1 cellular context compared by ENCODE assay signal in the genomic region with DNA sequence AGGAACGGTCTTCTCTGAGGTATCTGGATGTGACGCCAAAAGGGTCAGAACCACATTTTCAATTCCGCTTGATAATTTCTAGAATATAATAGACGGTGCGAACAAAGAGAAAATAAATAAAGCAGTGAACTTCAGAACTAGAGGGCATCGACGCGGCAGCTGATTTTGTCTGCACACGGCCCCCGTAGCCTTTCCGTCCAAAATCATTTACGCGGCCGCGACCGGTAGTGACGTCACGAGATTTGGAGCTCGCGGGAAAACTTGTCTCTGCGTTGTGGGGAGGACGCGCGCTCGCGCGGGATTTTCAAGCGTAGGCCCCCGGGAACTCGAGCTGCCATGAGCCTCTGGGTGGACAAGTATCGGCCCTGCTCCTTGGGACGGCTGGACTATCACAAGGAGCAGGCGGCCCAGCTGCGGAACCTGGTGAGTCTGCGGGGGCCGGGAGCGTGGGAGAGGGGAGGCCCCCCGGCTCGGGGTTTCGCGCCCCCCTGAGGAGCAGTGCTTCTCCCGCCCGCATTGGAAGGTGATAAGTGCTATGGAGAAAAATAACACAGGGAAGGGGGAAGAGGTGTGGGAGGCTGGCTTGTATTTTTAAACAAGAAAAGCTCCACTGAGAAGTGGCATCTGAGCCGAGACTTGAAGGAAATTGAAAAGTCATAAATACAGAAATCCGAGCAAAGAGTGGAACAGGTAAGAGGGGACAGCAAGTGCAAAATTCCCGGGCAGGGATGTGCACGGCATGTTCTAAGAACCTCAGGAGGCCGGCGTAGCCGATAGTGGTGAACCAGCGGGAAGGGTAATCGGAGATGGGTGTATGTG.
A peak's percentile ranks its signal among the peaks of the same experiment; 100 is the strongest.
TF ChIP-seq lines count a peak whose summit lies in the region.

A gene with protein sequence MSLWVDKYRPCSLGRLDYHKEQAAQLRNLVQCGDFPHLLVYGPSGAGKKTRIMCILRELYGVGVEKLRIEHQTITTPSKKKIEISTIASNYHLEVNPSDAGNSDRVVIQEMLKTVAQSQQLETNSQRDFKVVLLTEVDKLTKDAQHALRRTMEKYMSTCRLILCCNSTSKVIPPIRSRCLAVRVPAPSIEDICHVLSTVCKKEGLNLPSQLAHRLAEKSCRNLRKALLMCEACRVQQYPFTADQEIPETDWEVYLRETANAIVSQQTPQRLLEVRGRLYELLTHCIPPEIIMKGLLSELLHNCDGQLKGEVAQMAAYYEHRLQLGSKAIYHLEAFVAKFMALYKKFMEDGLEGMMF (plus strand): TSS at position 307 of the 819 bp plus-strand sequence. CDS start 30 bp downstream, at position 337.

TF ChIP-seq in K562, 482 proteins besides CTCF, POLR2A, EP300 and RAD21 (continued from another document and continues in another):
- TF ChIP-seq, protein P1, sequence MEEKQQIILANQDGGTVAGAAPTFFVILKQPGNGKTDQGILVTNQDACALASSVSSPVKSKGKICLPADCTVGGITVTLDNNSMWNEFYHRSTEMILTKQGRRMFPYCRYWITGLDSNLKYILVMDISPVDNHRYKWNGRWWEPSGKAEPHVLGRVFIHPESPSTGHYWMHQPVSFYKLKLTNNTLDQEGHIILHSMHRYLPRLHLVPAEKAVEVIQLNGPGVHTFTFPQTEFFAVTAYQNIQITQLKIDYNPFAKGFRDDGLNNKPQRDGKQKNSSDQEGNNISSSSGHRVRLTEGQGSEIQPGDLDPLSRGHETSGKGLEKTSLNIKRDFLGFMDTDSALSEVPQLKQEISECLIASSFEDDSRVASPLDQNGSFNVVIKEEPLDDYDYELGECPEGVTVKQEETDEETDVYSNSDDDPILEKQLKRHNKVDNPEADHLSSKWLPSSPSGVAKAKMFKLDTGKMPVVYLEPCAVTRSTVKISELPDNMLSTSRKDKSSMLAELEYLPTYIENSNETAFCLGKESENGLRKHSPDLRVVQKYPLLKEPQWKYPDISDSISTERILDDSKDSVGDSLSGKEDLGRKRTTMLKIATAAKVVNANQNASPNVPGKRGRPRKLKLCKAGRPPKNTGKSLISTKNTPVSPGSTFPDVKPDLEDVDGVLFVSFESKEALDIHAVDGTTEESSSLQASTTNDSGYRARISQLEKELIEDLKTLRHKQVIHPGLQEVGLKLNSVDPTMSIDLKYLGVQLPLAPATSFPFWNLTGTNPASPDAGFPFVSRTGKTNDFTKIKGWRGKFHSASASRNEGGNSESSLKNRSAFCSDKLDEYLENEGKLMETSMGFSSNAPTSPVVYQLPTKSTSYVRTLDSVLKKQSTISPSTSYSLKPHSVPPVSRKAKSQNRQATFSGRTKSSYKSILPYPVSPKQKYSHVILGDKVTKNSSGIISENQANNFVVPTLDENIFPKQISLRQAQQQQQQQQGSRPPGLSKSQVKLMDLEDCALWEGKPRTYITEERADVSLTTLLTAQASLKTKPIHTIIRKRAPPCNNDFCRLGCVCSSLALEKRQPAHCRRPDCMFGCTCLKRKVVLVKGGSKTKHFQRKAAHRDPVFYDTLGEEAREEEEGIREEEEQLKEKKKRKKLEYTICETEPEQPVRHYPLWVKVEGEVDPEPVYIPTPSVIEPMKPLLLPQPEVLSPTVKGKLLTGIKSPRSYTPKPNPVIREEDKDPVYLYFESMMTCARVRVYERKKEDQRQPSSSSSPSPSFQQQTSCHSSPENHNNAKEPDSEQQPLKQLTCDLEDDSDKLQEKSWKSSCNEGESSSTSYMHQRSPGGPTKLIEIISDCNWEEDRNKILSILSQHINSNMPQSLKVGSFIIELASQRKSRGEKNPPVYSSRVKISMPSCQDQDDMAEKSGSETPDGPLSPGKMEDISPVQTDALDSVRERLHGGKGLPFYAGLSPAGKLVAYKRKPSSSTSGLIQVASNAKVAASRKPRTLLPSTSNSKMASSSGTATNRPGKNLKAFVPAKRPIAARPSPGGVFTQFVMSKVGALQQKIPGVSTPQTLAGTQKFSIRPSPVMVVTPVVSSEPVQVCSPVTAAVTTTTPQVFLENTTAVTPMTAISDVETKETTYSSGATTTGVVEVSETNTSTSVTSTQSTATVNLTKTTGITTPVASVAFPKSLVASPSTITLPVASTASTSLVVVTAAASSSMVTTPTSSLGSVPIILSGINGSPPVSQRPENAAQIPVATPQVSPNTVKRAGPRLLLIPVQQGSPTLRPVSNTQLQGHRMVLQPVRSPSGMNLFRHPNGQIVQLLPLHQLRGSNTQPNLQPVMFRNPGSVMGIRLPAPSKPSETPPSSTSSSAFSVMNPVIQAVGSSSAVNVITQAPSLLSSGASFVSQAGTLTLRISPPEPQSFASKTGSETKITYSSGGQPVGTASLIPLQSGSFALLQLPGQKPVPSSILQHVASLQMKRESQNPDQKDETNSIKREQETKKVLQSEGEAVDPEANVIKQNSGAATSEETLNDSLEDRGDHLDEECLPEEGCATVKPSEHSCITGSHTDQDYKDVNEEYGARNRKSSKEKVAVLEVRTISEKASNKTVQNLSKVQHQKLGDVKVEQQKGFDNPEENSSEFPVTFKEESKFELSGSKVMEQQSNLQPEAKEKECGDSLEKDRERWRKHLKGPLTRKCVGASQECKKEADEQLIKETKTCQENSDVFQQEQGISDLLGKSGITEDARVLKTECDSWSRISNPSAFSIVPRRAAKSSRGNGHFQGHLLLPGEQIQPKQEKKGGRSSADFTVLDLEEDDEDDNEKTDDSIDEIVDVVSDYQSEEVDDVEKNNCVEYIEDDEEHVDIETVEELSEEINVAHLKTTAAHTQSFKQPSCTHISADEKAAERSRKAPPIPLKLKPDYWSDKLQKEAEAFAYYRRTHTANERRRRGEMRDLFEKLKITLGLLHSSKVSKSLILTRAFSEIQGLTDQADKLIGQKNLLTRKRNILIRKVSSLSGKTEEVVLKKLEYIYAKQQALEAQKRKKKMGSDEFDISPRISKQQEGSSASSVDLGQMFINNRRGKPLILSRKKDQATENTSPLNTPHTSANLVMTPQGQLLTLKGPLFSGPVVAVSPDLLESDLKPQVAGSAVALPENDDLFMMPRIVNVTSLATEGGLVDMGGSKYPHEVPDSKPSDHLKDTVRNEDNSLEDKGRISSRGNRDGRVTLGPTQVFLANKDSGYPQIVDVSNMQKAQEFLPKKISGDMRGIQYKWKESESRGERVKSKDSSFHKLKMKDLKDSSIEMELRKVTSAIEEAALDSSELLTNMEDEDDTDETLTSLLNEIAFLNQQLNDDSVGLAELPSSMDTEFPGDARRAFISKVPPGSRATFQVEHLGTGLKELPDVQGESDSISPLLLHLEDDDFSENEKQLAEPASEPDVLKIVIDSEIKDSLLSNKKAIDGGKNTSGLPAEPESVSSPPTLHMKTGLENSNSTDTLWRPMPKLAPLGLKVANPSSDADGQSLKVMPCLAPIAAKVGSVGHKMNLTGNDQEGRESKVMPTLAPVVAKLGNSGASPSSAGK (IDR thresholded peaks at IDR 0.05): peak; percentile 42; the same call in 1 of the 2 replicates
- TF ChIP-seq DIDO1 (tag; IDR thresholded peaks at IDR 0.05; ENCODE audit: low read depth) (peak; percentile 53; the same call in 1 of the 2 replicates), ZKSCAN8 (CRISPR knock-in tag; IDR thresholded peaks at IDR 0.05) (no peak), SAP30 (IDR thresholded peaks at IDR 0.05; ENCODE audit: borderline replicate concordance, insufficient read depth, low read depth, low read length, poor library complexity, severe bottlenecking) (peak; percentile 87), PML (IDR thresholded peaks at IDR 0.05; ENCODE audit: low read length) (0 out of 2 replicates have a peak, but pooled peaks have one; percentile 43), MECOM (CRISPR knock-in tag; IDR thresholded peaks at IDR 0.05) (no peak), ZNF717 (CRISPR knock-in tag; IDR thresholded peaks at IDR 0.05) (no peak), GABPA (tag; conservative IDR thresholded peaks at IDR 0.05; ENCODE audit: low read depth) (peak; percentile 89), ATF2 (CRISPR knock-in tag; IDR thresholded peaks at IDR 0.05) (no peak), CBFA2T3 (IDR thresholded peaks at IDR 0.05) (peak; percentile 45; the same call in 1 of the 2 replicates), ZSCAN32 (CRISPR knock-in tag; IDR thresholded peaks at IDR 0.05) (no peak), JUNB (CRISPR knock-in tag; conservative IDR thresholded peaks at IDR 0.05) (no peak), SIN3B (IDR thresholded peaks at IDR 0.05; ENCODE audit: low read depth) (peak; percentile 55; the same call in 1 of the 2 replicates), ZNF12 (CRISPR knock-in tag; IDR thresholded peaks at IDR 0.05) (no peak), MCM2 (IDR thresholded peaks at IDR 0.05; ENCODE audit: low read depth) (no peak), TBL1XR1 (IDR thresholded peaks at IDR 0.05; ENCODE audit: low read length in 2 of 2) (0 out of 4 replicates have a peak, but pooled peaks of 1 of the 2 experiments have one; percentile 46), ZNF274 (IDR thresholded peaks at IDR 0.05; ENCODE audit: borderline replicate concordance, low read depth, low read length) (no peak), ZNF431 (CRISPR knock-in tag; IDR thresholded peaks at IDR 0.05) (no peak), EWSR1 (IDR thresholded peaks at IDR 0.05; ENCODE audit: borderline replicate concordance, low read depth, partially characterized antibody) (no peak), MLLT1 (IDR thresholded peaks at IDR 0.05) (no peak), SRF (CRISPR knock-in tag; IDR thresholded peaks at IDR 0.05) (no peak), PRMT5 (CRISPR knock-in tag; IDR thresholded peaks at IDR 0.05) (no peak), POLR2B (IDR thresholded peaks at IDR 0.05; ENCODE audit: low read depth, partially characterized antibody) (peak; percentile 47), NFRKB (IDR thresholded peaks at IDR 0.05; ENCODE audit: low read depth) (no peak), ZNF586 (CRISPR knock-in tag; conservative IDR thresholded peaks at IDR 0.05) (no peak), JUND (IDR thresholded peaks at IDR 0.05; ENCODE audit: borderline replicate concordance, low read depth, low read length) (peak; percentile 55; the same call in 1 of the 2 replicates), JUND (tag; IDR thresholded peaks at IDR 0.05; ENCODE audit: borderline replicate concordance, low read depth, low read length) (peak; percentile 44; the same call in 1 of the 3 replicates), RFX5 (IDR thresholded peaks at IDR 0.05; ENCODE audit: low read depth, low read length) (no peak), GATA2 (CRISPR knock-in tag; IDR thresholded peaks at IDR 0.05) (no peak)
- TF ChIP-seq, protein P2, sequence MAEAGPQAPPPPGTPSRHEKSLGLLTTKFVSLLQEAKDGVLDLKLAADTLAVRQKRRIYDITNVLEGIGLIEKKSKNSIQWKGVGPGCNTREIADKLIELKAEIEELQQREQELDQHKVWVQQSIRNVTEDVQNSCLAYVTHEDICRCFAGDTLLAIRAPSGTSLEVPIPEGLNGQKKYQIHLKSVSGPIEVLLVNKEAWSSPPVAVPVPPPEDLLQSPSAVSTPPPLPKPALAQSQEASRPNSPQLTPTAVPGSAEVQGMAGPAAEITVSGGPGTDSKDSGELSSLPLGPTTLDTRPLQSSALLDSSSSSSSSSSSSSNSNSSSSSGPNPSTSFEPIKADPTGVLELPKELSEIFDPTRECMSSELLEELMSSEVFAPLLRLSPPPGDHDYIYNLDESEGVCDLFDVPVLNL (CRISPR knock-in tag; IDR thresholded peaks at IDR 0.05; ENCODE audit: low read depth): peak; percentile 90; the same call in 1 of the 2 replicates
- TF ChIP-seq, protein P3, sequence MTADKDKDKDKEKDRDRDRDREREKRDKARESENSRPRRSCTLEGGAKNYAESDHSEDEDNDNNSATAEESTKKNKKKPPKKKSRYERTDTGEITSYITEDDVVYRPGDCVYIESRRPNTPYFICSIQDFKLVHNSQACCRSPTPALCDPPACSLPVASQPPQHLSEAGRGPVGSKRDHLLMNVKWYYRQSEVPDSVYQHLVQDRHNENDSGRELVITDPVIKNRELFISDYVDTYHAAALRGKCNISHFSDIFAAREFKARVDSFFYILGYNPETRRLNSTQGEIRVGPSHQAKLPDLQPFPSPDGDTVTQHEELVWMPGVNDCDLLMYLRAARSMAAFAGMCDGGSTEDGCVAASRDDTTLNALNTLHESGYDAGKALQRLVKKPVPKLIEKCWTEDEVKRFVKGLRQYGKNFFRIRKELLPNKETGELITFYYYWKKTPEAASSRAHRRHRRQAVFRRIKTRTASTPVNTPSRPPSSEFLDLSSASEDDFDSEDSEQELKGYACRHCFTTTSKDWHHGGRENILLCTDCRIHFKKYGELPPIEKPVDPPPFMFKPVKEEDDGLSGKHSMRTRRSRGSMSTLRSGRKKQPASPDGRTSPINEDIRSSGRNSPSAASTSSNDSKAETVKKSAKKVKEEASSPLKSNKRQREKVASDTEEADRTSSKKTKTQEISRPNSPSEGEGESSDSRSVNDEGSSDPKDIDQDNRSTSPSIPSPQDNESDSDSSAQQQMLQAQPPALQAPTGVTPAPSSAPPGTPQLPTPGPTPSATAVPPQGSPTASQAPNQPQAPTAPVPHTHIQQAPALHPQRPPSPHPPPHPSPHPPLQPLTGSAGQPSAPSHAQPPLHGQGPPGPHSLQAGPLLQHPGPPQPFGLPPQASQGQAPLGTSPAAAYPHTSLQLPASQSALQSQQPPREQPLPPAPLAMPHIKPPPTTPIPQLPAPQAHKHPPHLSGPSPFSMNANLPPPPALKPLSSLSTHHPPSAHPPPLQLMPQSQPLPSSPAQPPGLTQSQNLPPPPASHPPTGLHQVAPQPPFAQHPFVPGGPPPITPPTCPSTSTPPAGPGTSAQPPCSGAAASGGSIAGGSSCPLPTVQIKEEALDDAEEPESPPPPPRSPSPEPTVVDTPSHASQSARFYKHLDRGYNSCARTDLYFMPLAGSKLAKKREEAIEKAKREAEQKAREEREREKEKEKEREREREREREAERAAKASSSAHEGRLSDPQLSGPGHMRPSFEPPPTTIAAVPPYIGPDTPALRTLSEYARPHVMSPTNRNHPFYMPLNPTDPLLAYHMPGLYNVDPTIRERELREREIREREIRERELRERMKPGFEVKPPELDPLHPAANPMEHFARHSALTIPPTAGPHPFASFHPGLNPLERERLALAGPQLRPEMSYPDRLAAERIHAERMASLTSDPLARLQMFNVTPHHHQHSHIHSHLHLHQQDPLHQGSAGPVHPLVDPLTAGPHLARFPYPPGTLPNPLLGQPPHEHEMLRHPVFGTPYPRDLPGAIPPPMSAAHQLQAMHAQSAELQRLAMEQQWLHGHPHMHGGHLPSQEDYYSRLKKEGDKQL (CRISPR knock-in tag; IDR thresholded peaks at IDR 0.05; ENCODE audit: borderline replicate concordance): no peak
